31 cellular contexts compared by ENCODE assay signal in genomic region chrX:18998653-18999052, GRCh38.
"Had no signal": no experiment of that assay in that cellular context is flagged by ENCODE, and none has a peak within 500 bp of the region (broad histone marks: within the 10 kb centered on the region; RNA-seq: fewer than 3 reads in every experiment).

No MANE protein-coding gene starts in this region.

- ATAC-seq: activated CD8-positive, alpha-beta T cell treated with anti-CD3 and anti-CD28 coated beads for 36 hours; activated T-cell treated with anti-CD3 and anti-CD28 coated beads, Interleukin-2, amount 50 U/mL, for 4 hours; activated T-helper 17 cell treated with anti-CD3 and anti-CD28 coated beads, Interleukin-2, amount 50 U/mL, for 72 hours; body of pancreas; gastroesophageal sphincter; heart right ventricle had no signal

- H3K27ac Mint-ChIP-seq: activated CD4-positive, alpha-beta T cell treated with anti-CD3 and anti-CD28 coated beads, Interleukin-2, amount 10 ng/mL, durations not matched to agents 7 days and 5 days; activated CD8-positive, alpha-beta T cell treated with anti-CD3 and anti-CD28 coated beads for 36 hours; activated naive CD8-positive, alpha-beta T cell; activated T-helper 17 cell treated with anti-CD3 and anti-CD28 coated beads, Interleukin-2, amount 50 U/mL, for 72 hours had no signal

- FAIRE-seq: endometrium, endothelial cell of umbilical vein, TTC549 had no signal

- H3K9me3 ChIP-seq: body of pancreas, colonic mucosa, esophagus squamous epithelium, gastroesophageal sphincter, heart right ventricle had no signal

- H3K27me3 ChIP-seq: body of pancreas, colonic mucosa, esophagus squamous epithelium, gastroesophageal sphincter, heart right ventricle, hepatocyte had no signal

- H3K4me3 Mint-ChIP-seq: activated CD4-positive, alpha-beta T cell treated with anti-CD3 and anti-CD28 coated beads, Interleukin-2, amount 10 ng/mL, durations not matched to agents 7 days and 5 days; activated CD8-positive, alpha-beta T cell treated with anti-CD3 and anti-CD28 coated beads for 36 hours; activated naive CD8-positive, alpha-beta T cell; activated T-cell treated with anti-CD3 and anti-CD28 coated beads, Interleukin-2, amount 50 U/mL, for 4 hours; activated T-helper 17 cell treated with anti-CD3 and anti-CD28 coated beads, Interleukin-2, amount 50 U/mL, for 72 hours; WTC11 had no signal

- H3K27me3 Mint-ChIP-seq: activated CD4-positive, alpha-beta T cell treated with anti-CD3 and anti-CD28 coated beads, Interleukin-2, amount 10 ng/mL, durations not matched to agents 7 days and 5 days; activated CD8-positive, alpha-beta T cell treated with anti-CD3 and anti-CD28 coated beads for 36 hours; activated naive CD8-positive, alpha-beta T cell; activated T-helper 17 cell treated with anti-CD3 and anti-CD28 coated beads, Interleukin-2, amount 50 U/mL, for 72 hours had no signal

- H3K36me3 ChIP-seq: colonic mucosa, esophagus squamous epithelium, gastroesophageal sphincter, heart right ventricle had no signal

- H3K4me1 Mint-ChIP-seq: activated CD4-positive, alpha-beta T cell treated with anti-CD3 and anti-CD28 coated beads, Interleukin-2, amount 10 ng/mL, durations not matched to agents 7 days and 5 days; activated T-helper 17 cell treated with anti-CD3 and anti-CD28 coated beads, Interleukin-2, amount 50 U/mL, for 72 hours had no signal

- H3K79me2 ChIP-seq: hepatocyte had no signal

- H3K36me3 Mint-ChIP-seq: activated naive CD8-positive, alpha-beta T cell; WTC11 had no signal

- H3K4me1 ChIP-seq: body of pancreas, colonic mucosa, esophagus squamous epithelium, heart right ventricle had no signal

- H2AFZ ChIP-seq: hepatocyte had no signal

- H3K27ac ChIP-seq: body of pancreas, colonic mucosa, epithelial cell of prostate, esophagus squamous epithelium, gastroesophageal sphincter, heart right ventricle, hepatocyte, VCaP had no signal

- H3K4me3 ChIP-seq: body of pancreas, colonic mucosa, esophagus squamous epithelium, gastroesophageal sphincter, heart right ventricle, hepatocyte had no signal

- H3K9me3 Mint-ChIP-seq: activated CD4-positive, alpha-beta T cell treated with anti-CD3 and anti-CD28 coated beads, Interleukin-2, amount 10 ng/mL, durations not matched to agents 7 days and 5 days; activated CD8-positive, alpha-beta T cell treated with anti-CD3 and anti-CD28 coated beads for 36 hours; activated T-cell treated with anti-CD3 and anti-CD28 coated beads, Interleukin-2, amount 50 U/mL, for 4 hours; activated T-helper 17 cell treated with anti-CD3 and anti-CD28 coated beads, Interleukin-2, amount 50 U/mL, for 72 hours; WTC11 had no signal

- H3K4me2 ChIP-seq: hepatocyte had no signal

- DNase-seq: activated CD4-positive, alpha-beta T cell treated with anti-CD3 and anti-CD28 coated beads for 1 hour; activated CD4-positive, alpha-beta T cell treated with anti-CD3 and anti-CD28 coated beads for 4 hours; activated CD4-positive, alpha-beta T cell treated with anti-CD3 and anti-CD28 coated beads, Interleukin-2, amount 10 ng/mL, durations not matched to agents 7 days and 5 days; activated CD4-positive, alpha-beta T cell treated with anti-CD3 and anti-CD28 coated beads, Interleukin-2, amount 50 U/mL, for 48 hours; activated CD8-positive, alpha-beta memory T cell treated with anti-CD3 and anti-CD28 coated beads for 24 hours; activated CD8-positive, alpha-beta T cell treated with anti-CD3 and anti-CD28 coated beads for 36 hours; activated effector memory CD4-positive, alpha-beta T cell treated with Interleukin-2 at 50 U/mL for 16 hours; activated gamma-delta T cell treated with Interleukin-2 at 50 U/mL for 16 hours; activated naive CD4-positive, alpha-beta T cell treated with anti-CD3 and anti-CD28 coated beads, Interleukin-2, amount 50 U/mL, for 16 hours; activated naive CD4-positive, alpha-beta T cell treated with Interleukin-2 at 50 U/mL for 16 hours; activated T-cell treated with anti-CD3 and anti-CD28 coated beads, Interleukin-2, amount 50 U/mL, for 4 hours; amniotic stem cell; anterior cingulate cortex; body of pancreas; caudate nucleus; colonic mucosa; effector CD8-positive, alpha-beta T cell; esophagus squamous epithelium; foreskin melanocyte; heart right ventricle; T-helper 2 cell had no signal
